In genomic region chr3:50337175-50337861, GRCh38 we compare ENCODE assay signal across 8 cellular contexts. TPM values are rescaled to one million over a fixed set of nuclear protein-coding genes. Genes with fewer than 3 reads are reported as not detected.
DNase-seq lines count a peak whose midpoint lies in the region; ATAC-seq and TF ChIP-seq lines count a peak whose summit lies in the region.

No MANE protein-coding gene starts in this region.

- H3K27me3 Mint-ChIP-seq in Calu3 (ENCODE audit: unreplicated experiment), result peaks cover 18% of the 10 kb centered on the region
- H3K27me3 Mint-ChIP-seq in endodermal cell (ENCODE audit: insufficient read depth), result peaks cover 41% of the 10 kb centered on the region
- H3K27me3 Mint-ChIP-seq in mesothelial cell of epicardium (ENCODE audit: low read depth), result peaks cover 37% of the 10 kb centered on the region

- TF ChIP-seq CTCF in Calu3 (IDR thresholded peaks at IDR 0.05; ENCODE audit: unreplicated experiment), result no peak
- TF ChIP-seq CTCF in endodermal cell (conservative IDR thresholded peaks at IDR 0.05), result no peak
- TF ChIP-seq CTCF in mesothelial cell of epicardium (IDR thresholded peaks at IDR 0.05; ENCODE audit: unreplicated experiment), result no peak

- H3K36me3 ChIP-seq in HUES48 (ENCODE audit: control insufficient read depth, insufficient read depth, low read length), result 0 out of 2 replicates have a peak, but pooled peaks cover 6% of the 10 kb centered on the region
- peaks cover 41% of the 10 kb centered on the region for H3K36me3 ChIP-seq in NT2/D1 (ENCODE audit: insufficient read depth, insufficient read length, low read length)
- H3K36me3 ChIP-seq in endodermal cell (ENCODE audit: control insufficient read depth, insufficient read depth, low read length), result peaks cover 10% of the 10 kb centered on the region

- no TSS peak for BruUV-seq in Calu3 (replicated peaks; lab: Mats Ljungman, UMichigan)

- H3K4me1 ChIP-seq in HUES48 (ENCODE audit: control insufficient read depth, insufficient read depth, low read length) (no peaks in the 10 kb centered on the region), NT2/D1 (ENCODE audit: insufficient read depth, insufficient read length) (peaks cover 10% of the 10 kb centered on the region), endodermal cell (ENCODE audit: control insufficient read depth, insufficient read depth, low read length) (peaks cover 10% of the 10 kb centered on the region)

- H3K4me3 ChIP-seq in HUES48 (ENCODE audit: low read depth, low read length), result peak overlapping the region; percentile 81
- peak overlapping the region; percentile 96 for H3K4me3 ChIP-seq in NT2/D1 (ENCODE audit: insufficient read length, low read depth)
- peak overlapping the region; percentile 92 for H3K4me3 ChIP-seq in endodermal cell (ENCODE audit: low read length)

- H3K9ac ChIP-seq in HUES48 (ENCODE audit: low read depth, low read length) (peak overlapping the region; percentile 76), NT2/D1 (ENCODE audit: insufficient read length, low read depth) (peak overlapping the region; percentile 98), endodermal cell (ENCODE audit: extremely low read depth, low read length, poor library complexity, severe bottlenecking) (peak overlapping the region; percentile 64)

- peak; percentile 71 for ATAC-seq in GM21423 (IDR thresholded peaks at IDR 0.05; ENCODE audit: unreplicated experiment)

- CTCF ChIA-PET in Calu3 (lab: Charles Lee), result interaction anchor here (0.6 to 2.7 kb wide), 14 partner anchors 8 to 110 kb away, joined by 3 to 15 read pairs (median 4); partner anchors contain the start of genes CYB561D2, IFRD2, LSMEM2 and NPRL2

- peaks cover 37% of the 10 kb centered on the region for H3K36me3 Mint-ChIP-seq in Calu3 (ENCODE audit: insufficient read depth, unreplicated experiment)
- H3K36me3 Mint-ChIP-seq in endodermal cell (ENCODE audit: low read depth), result peaks cover 6% of the 10 kb centered on the region
- no peaks in the 10 kb centered on the region for H3K36me3 Mint-ChIP-seq in mesothelial cell of epicardium

- H3K27ac Mint-ChIP-seq in Calu3 (ENCODE audit: unreplicated experiment), result peak overlapping the region; percentile 82
- H3K27ac Mint-ChIP-seq in endodermal cell, result peak overlapping the region; percentile 98
- H3K27ac Mint-ChIP-seq in mesothelial cell of epicardium, result peak overlapping the region; percentile 99

- H3K9me3 Mint-ChIP-seq in Calu3 (ENCODE audit: low read depth, unreplicated experiment) (no peaks in the 10 kb centered on the region), endodermal cell (no peaks in the 10 kb centered on the region), mesothelial cell of epicardium (no peaks in the 10 kb centered on the region)

- 0 to 1% methylated on average over 13 to 79 of the region's 79 CpGs for WGBS in endodermal cell (ENCODE audit: insufficient coverage in 1 of 2, insufficient read length in 1 of 2), 2 experiments

- H3K4me1 Mint-ChIP-seq in Calu3 (ENCODE audit: low read depth, unreplicated experiment) (peaks cover 11% of the 10 kb centered on the region), endodermal cell (peaks cover 10% of the 10 kb centered on the region), mesothelial cell of epicardium (peaks cover 45% of the 10 kb centered on the region)

- H3K27ac ChIP-seq in HUES48 (ENCODE audit: low read depth, low read length), result peak overlapping the region; percentile 95
- peak overlapping the region; percentile 67 for H3K27ac ChIP-seq in endodermal cell (ENCODE audit: low read depth, low read length)

- H3K4me3 Mint-ChIP-seq in Calu3 (ENCODE audit: low read depth, unreplicated experiment) (peak overlapping the region; percentile 93), endodermal cell (peak overlapping the region; percentile 80), mesothelial cell of epicardium (peak overlapping the region; percentile 85)

- intact Hi-C loops in Calu3 (cut with micrococcal nuclease; ENCODE audit: unreplicated experiment), result no loop called here

- H3K9me3 ChIP-seq in HUES48 (ENCODE audit: control insufficient read depth, insufficient read depth, low read length) (no peaks in the 10 kb centered on the region), NT2/D1 (ENCODE audit: insufficient read depth, low read length) (no peaks in the 10 kb centered on the region), endodermal cell (ENCODE audit: control insufficient read depth, low read length) (no peaks in the 10 kb centered on the region)

- H3K27me3 ChIP-seq in HUES48 (ENCODE audit: control insufficient read depth, insufficient read depth, low read length) (peaks cover 38% of the 10 kb centered on the region), NT2/D1 (ENCODE audit: insufficient read depth, insufficient read length) (peaks cover 11% of the 10 kb centered on the region), endodermal cell (ENCODE audit: control insufficient read depth, insufficient read depth, low read length, poor library complexity, severe bottlenecking) (peaks cover 43% of the 10 kb centered on the region)

- DNase-seq in Calu3, result peak; percentile 98
- DNase-seq in NT2/D1 (ENCODE audit: low read depth, low spot score), result peak; percentile 99
- DNase-seq in activated CD8-positive, alpha-beta memory T cell treated with anti-CD3 and anti-CD28 coated beads, Interleukin-2, amount 50 U/mL, for 24 hours (ENCODE audit: extremely low read depth), result peak; percentile 94
- DNase-seq in endodermal cell, result peak; percentile 100
- DNase-seq in mesothelial cell of epicardium (ENCODE audit: low spot score in 2 of 2, unreplicated experiment in 2 of 2), result peak; percentile 94 to 95
- peak; percentile 91 for DNase-seq in stimulated activated CD8-positive, alpha-beta memory T cell treated with anti-CD3 and anti-CD28 coated beads, Interleukin-15, amount 100 ng/mL, for 4 hours (ENCODE audit: low read depth in 2 of 2)

RNA-seq across cellular contexts. Expression of gene RASSF1, which starts 3.3 kb away (rescaled TPM):
- total RNA-seq in Calu3 (2022) (14.7 and 16.8 TPM in 2 replicates), endodermal cell (10 to 100 TPM in 1 of 2 donors, 1 to 10 TPM in 1; 9.4 to 17.2 TPM), mesothelial cell of epicardium (13.7 to 15.4 TPM (median 14.3 TPM) in 3 replicates)
- polyA plus RNA-seq in endodermal cell (2013, experiment 1 of 2), result 15.8 TPM
- 15.9 TPM for polyA plus RNA-seq in endodermal cell (2013, experiment 2 of 2)

RNA-seq across cellular contexts. Expression of gene ZMYND10, which starts 8.2 kb away (rescaled TPM):
- total RNA-seq in Calu3 (2022) (0.44 and 0.71 TPM in 2 replicates), endodermal cell (1 to 10 TPM in 1 of 2 donors, under 1 TPM in 1; 0.22 to 1.4 TPM), mesothelial cell of epicardium (0.54 to 1.00 TPM (median 0.83 TPM) in 3 replicates)
- 4.4 TPM for polyA plus RNA-seq in endodermal cell (2013, experiment 1 of 2)
- 2.6 TPM for polyA plus RNA-seq in endodermal cell (2013, experiment 2 of 2)

RNA-seq across cellular contexts. Expression of gene TUSC2, which starts 9.3 kb away (rescaled TPM):
- total RNA-seq in Calu3 (2022), result 29.2 and 31.2 TPM in 2 replicates
- total RNA-seq in endodermal cell, result 10 to 100 TPM; 23.5 to 28.1 TPM
- 30.2 TPM for polyA plus RNA-seq in endodermal cell (2013, experiment 1 of 2)
- 26.2 TPM for polyA plus RNA-seq in endodermal cell (2013, experiment 2 of 2)
- 19.8 to 23.3 TPM (median 20.3 TPM) in 3 replicates for total RNA-seq in mesothelial cell of epicardium

RNA-seq across cellular contexts. Expression of gene NPRL2, which starts 13.3 kb away (rescaled TPM):
- 21.0 and 21.8 TPM in 2 replicates for total RNA-seq in Calu3 (2022)
- 10 to 100 TPM; 21.8 TPM for total RNA-seq in endodermal cell
- polyA plus RNA-seq in endodermal cell (2013, experiment 1 of 2), result 34.3 TPM
- 30.3 TPM for polyA plus RNA-seq in endodermal cell (2013, experiment 2 of 2)
- 19.9 to 23.4 TPM (median 23.3 TPM) in 3 replicates for total RNA-seq in mesothelial cell of epicardium

RNA-seq across cellular contexts. Expression of gene CYB561D2, which starts 13.3 kb away (rescaled TPM):
- 19.4 and 19.7 TPM in 2 replicates for total RNA-seq in Calu3 (2022)
- 10 to 100 TPM in 1 of 2 donors, 1 to 10 TPM in 1; 8.5 to 14.6 TPM for total RNA-seq in endodermal cell
- 14.7 TPM for polyA plus RNA-seq in endodermal cell (2013, experiment 1 of 2)
- polyA plus RNA-seq in endodermal cell (2013, experiment 2 of 2), result 11.5 TPM
- total RNA-seq in mesothelial cell of epicardium, result 12.9 to 13.6 TPM (median 13.1 TPM) in 3 replicates

Comparison
In these comparisons a context has a peak if more than half of its experiments do, and no peak if none do; other contexts are left out.
1. Peak in every context shown above with its lines: DNase-seq, ATAC-seq, H3K4me3 ChIP-seq and H3K27ac ChIP-seq.